ENCODE assay signal across 15 cellular contexts in genomic region chr16:27995378-27995777, GRCh38.
"Had no signal": no experiment of that assay in that cellular context is flagged by ENCODE, and none has a peak within 500 bp of the region (broad histone marks: within the 10 kb centered on the region; RNA-seq: fewer than 3 reads in every experiment).

No MANE protein-coding gene starts in this region.

- ATAC-seq: activated CD4-positive, CD25-positive, alpha-beta regulatory T cell treated with anti-CD3 and anti-CD28 coated beads, Interleukin-2, amount 50 U/mL, for 24 hours; gastrocnemius medialis; left colon; lower lobe of right lung had no signal

- H3K4me3 Mint-ChIP-seq: nephron had no signal

- H3K4me1 ChIP-seq: gastrocnemius medialis, heart left ventricle, lower lobe of right lung, tibial nerve, uterus had no signal

- H3K27me3 ChIP-seq: cardiac muscle cell, dorsolateral prefrontal cortex, gastrocnemius medialis, heart left ventricle, tibial nerve, uterus had no signal

- H3K4me3 ChIP-seq: cardiac muscle cell, dorsolateral prefrontal cortex, gastrocnemius medialis, heart left ventricle, lower lobe of right lung, tibial nerve, uterus had no signal

- H3K9me3 ChIP-seq: gastrocnemius medialis, uterus had no signal

- H3K36me3 ChIP-seq: cardiac muscle cell, gastrocnemius medialis, heart left ventricle, lower lobe of right lung, tibial nerve, uterus had no signal

- H3K27ac ChIP-seq: cardiac muscle cell, dorsolateral prefrontal cortex, gastrocnemius medialis, heart left ventricle, lower lobe of right lung, tibial nerve, uterus had no signal

- H3K27ac Mint-ChIP-seq: nephron had no signal

- DNase-seq: activated naive CD4-positive, alpha-beta T cell treated with anti-CD3 and anti-CD28 coated beads, Interleukin-2, amount 50 U/mL, for 16 hours; dorsolateral prefrontal cortex; erythroblast; gastrocnemius medialis; heart left ventricle; lower lobe of right lung; nucleus accumbens; stimulated activated CD4-positive, alpha-beta T cell treated with anti-CD3 and anti-CD28 coated beads, Interleukin-4, amount 100 ng/mL, for 1 hour; stimulated activated naive CD4-positive, alpha-beta T cell; uterus had no signal
